ENCODE assay signal across 9 cellular contexts in genomic region chr2:131529864-131530445, GRCh38. TPM values are rescaled to one million over a fixed set of nuclear protein-coding genes. Genes with fewer than 3 reads are reported as not detected.
DNase-seq lines count a peak whose midpoint lies in the region; ATAC-seq and TF ChIP-seq lines count a peak whose summit lies in the region.
"Not testable (repeated sequence)": the region's sequence is repeated elsewhere in the genome, so short reads cannot be mapped to it uniquely, and the experiment has no call there.
"Had no signal": no experiment of that assay in that cellular context is flagged by ENCODE, and none has a peak within 500 bp of the region (broad histone marks: within the 10 kb centered on the region; RNA-seq: fewer than 3 reads in every experiment).

No MANE protein-coding gene starts in this region.

- TF ChIP-seq CTCF in GM06990 (IDR thresholded peaks at IDR 0.05; ENCODE audit: insufficient read depth, low read length, poor library complexity, severe bottlenecking); OCI-LY7 (conservative IDR thresholded peaks at IDR 0.05; ENCODE audit: low read length); endothelial cell (IDR thresholded peaks at IDR 0.05; ENCODE audit: unreplicated experiment); nephron progenitor cell (IDR thresholded peaks at IDR 0.05): not testable (repeated sequence)

- H2AFZ ChIP-seq in OCI-LY7 (ENCODE audit: low read length): not testable (repeated sequence)

- CTCF ChIA-PET in OCI-LY7 (lab: Charles Lee; ENCODE audit: unreplicated experiment): not testable (repeated sequence)

- not testable (repeated sequence) for H3K9me3 Mint-ChIP-seq in activated T-helper 17 cell treated with anti-CD3 and anti-CD28 coated beads, Interleukin-2, amount 50 U/mL, for 72 hours; endothelial cell (ENCODE audit: unreplicated experiment); nephron progenitor cell

- intact Hi-C loops in OCI-LY7 (cut with micrococcal nuclease; ENCODE audit: unreplicated experiment): loop anchor here (5.0 to 10.0 kb wide), 2 partner anchors 57 to 145 kb away; no protein-coding TSS in a partner anchor

- not testable (repeated sequence) for H3K36me3 ChIP-seq in GM06990 (ENCODE audit: control insufficient read depth, insufficient read depth, low read length); OCI-LY7 (ENCODE audit: insufficient read depth, low read length)

- H3K4me3 ChIP-seq in GM06990 (replicated peaks; ENCODE audit: low read depth, low read length): peak overlapping the region; percentile 6; the same call in 1 of the 2 replicates
- H3K4me3 ChIP-seq in OCI-LY7 (ENCODE audit: low read depth, low read length, poor library complexity, severe bottlenecking): not testable (repeated sequence)

- not testable (repeated sequence) for H3K4me1 Mint-ChIP-seq in activated T-helper 17 cell treated with anti-CD3 and anti-CD28 coated beads, Interleukin-2, amount 50 U/mL, for 72 hours; endothelial cell (ENCODE audit: unreplicated experiment)
- H3K4me1 Mint-ChIP-seq in nephron progenitor cell: peaks cover 16% of the 10 kb centered on the region

- H3K27me3 Mint-ChIP-seq in activated T-helper 17 cell treated with anti-CD3 and anti-CD28 coated beads, Interleukin-2, amount 50 U/mL, for 72 hours; nephron progenitor cell (ENCODE audit: low read depth, poor library complexity): not testable (repeated sequence)
- H3K27me3 Mint-ChIP-seq in endothelial cell (ENCODE audit: unreplicated experiment): peaks cover 10% of the 10 kb centered on the region

- not testable (repeated sequence) for H3K79me2 ChIP-seq in OCI-LY7 (ENCODE audit: insufficient read depth, low read depth, low read length)

- not testable (repeated sequence) for BruUV-seq in OCI-LY7 (replicated peaks; lab: Mats Ljungman, UMichigan)

- not testable (repeated sequence) for H3K27ac Mint-ChIP-seq in activated T-helper 17 cell treated with anti-CD3 and anti-CD28 coated beads, Interleukin-2, amount 50 U/mL, for 72 hours; nephron progenitor cell
- peak overlapping the region; percentile 75 for H3K27ac Mint-ChIP-seq in endothelial cell (ENCODE audit: unreplicated experiment)

- DNase-seq in GM06990 (ENCODE audit: extremely low read depth, insufficient read length): peak; percentile 49
- not testable (repeated sequence) for DNase-seq in OCI-LY7 (ENCODE audit: low spot score); endothelial cell (ENCODE audit: low spot score); nephron progenitor cell
- DNase-seq in stimulated activated CD8-positive, alpha-beta memory T cell treated with anti-CD3 and anti-CD28 coated beads, Interleukin-4, amount 100 ng/mL, for 48 hours: peak; percentile 5

- H3K27ac ChIP-seq in OCI-LY7 (ENCODE audit: low read depth, low read length, poor library complexity, severe bottlenecking): not testable (repeated sequence)

- H3K9me2 ChIP-seq in OCI-LY7 (ENCODE audit: insufficient read depth, low read length): not testable (repeated sequence)

- H3K36me3 Mint-ChIP-seq in activated T-helper 17 cell treated with anti-CD3 and anti-CD28 coated beads, Interleukin-2, amount 50 U/mL, for 72 hours (ENCODE audit: low read depth); endothelial cell (ENCODE audit: low read depth, unreplicated experiment); nephron progenitor cell (ENCODE audit: low read depth): not testable (repeated sequence)

- POLR2A ChIA-PET in OCI-LY7 (lab: Charles Lee): not testable (repeated sequence)

- peak overlapping the region; percentile 85 for H3K4me3 Mint-ChIP-seq in activated T-helper 17 cell treated with anti-CD3 and anti-CD28 coated beads, Interleukin-2, amount 50 U/mL, for 72 hours
- H3K4me3 Mint-ChIP-seq in endothelial cell (ENCODE audit: unreplicated experiment): not testable (repeated sequence)
- H3K4me3 Mint-ChIP-seq in nephron progenitor cell: peak overlapping the region; percentile 77

- H3K4me2 ChIP-seq in OCI-LY7 (ENCODE audit: low read length): peak overlapping the region; percentile 67; the same call in 1 of the 2 replicates

- peaks cover 16% of the 10 kb centered on the region for H3K4me1 ChIP-seq in OCI-LY7 (ENCODE audit: insufficient read depth, low read length, poor library complexity, severe bottlenecking)

- ATAC-seq in GM21619 (IDR thresholded peaks at IDR 0.05; ENCODE audit: unreplicated experiment): peak; percentile 0
- not testable (repeated sequence) for ATAC-seq in activated T-helper 17 cell treated with anti-CD3 and anti-CD28 coated beads, Interleukin-2, amount 50 U/mL, for 72 hours (replicated peaks)

- not testable (repeated sequence) for H3K9me3 ChIP-seq in OCI-LY7 (ENCODE audit: low read length)

- not testable (repeated sequence) for H3K27me3 ChIP-seq in GM06990 (replicated peaks; ENCODE audit: control insufficient read depth, insufficient read depth, low read length)

- not testable (repeated sequence) for H4K20me1 ChIP-seq in OCI-LY7 (ENCODE audit: insufficient read depth, low read length)

RNA-seq across cellular contexts. Expression of gene CCDC74A, which starts 2.3 kb away (rescaled TPM):
- 57.4 and 60.7 TPM in 2 replicates for total RNA-seq in OCI-LY7 (2014; rRNA removed; shearing (Covaris generic))
- total RNA-seq in OCI-LY7 (2022): 27.1 and 40.2 TPM in 2 replicates
- total RNA-seq in activated T-helper 17 cell treated with anti-CD3 and anti-CD28 coated beads, Interleukin-2, amount 50 U/mL, for 72 hours: 1 to 10 TPM; 2.7 to 5.9 TPM
- total RNA-seq in endothelial cell (ENCODE audit: unreplicated experiment): 16.0 TPM
- total RNA-seq: HT1080 had no signal

RNA-seq across cellular contexts. Expression of gene MZT2A, which starts 37.8 kb away (rescaled TPM):
- 398 and 443 TPM in 2 replicates for total RNA-seq in OCI-LY7 (2014; rRNA removed; shearing (Covaris generic))
- 305 and 332 TPM in 2 replicates for total RNA-seq in OCI-LY7 (2022)
- total RNA-seq in activated T-helper 17 cell treated with anti-CD3 and anti-CD28 coated beads, Interleukin-2, amount 50 U/mL, for 72 hours: 100 to 1,000 TPM in 1 of 2 donors, 10 to 100 TPM in 1; 96.0 to 112 TPM
- total RNA-seq in endothelial cell (ENCODE audit: unreplicated experiment): 148 TPM

RNA-seq across cellular contexts. Expression of gene TUBA3D, which starts 54.0 kb away (rescaled TPM):
- not detected in 2 replicates for total RNA-seq in OCI-LY7 (2014; rRNA removed; shearing (Covaris generic))
- total RNA-seq in OCI-LY7 (2022) (not detected in 2 replicates), endothelial cell (ENCODE audit: unreplicated experiment) (not detected)
- not detected for total RNA-seq in activated T-helper 17 cell treated with anti-CD3 and anti-CD28 coated beads, Interleukin-2, amount 50 U/mL, for 72 hours
- total RNA-seq: CD8-positive, alpha-beta memory T cell had no signal
